Comparison of ENCODE assay signal across 33 cellular contexts in genomic region chr4:5632043-5632440, GRCh38.
"Had no signal": no experiment of that assay in that cellular context is flagged by ENCODE, and none has a peak within 500 bp of the region (broad histone marks: within the 10 kb centered on the region; RNA-seq: fewer than 3 reads in every experiment).

No MANE protein-coding gene starts in this region.

- ATAC-seq: activated naive CD8-positive, alpha-beta T cell treated with anti-CD3 and anti-CD28 coated beads, Interleukin-2, amount 50 U/mL, for 24 hours; Right ventricle myocardium inferior; SK-N-SH treated with all-trans-retinoic acid at 6 μM for 48 hours; T-cell had no signal

- H3K9me3 Mint-ChIP-seq: activated B cell treated with CpG ODN at 0.5 μM for 24 hours; activated CD4-positive, alpha-beta memory T cell treated with anti-CD3 and anti-CD28 coated beads for 36 hours; activated naive CD8-positive, alpha-beta T cell treated with anti-CD3 and anti-CD28 coated beads, Interleukin-2, amount 50 U/mL, for 24 hours; T-cell had no signal

- H3K4me1 Mint-ChIP-seq: activated B cell treated with CpG ODN at 0.5 μM for 24 hours; activated naive CD4-positive, alpha-beta T cell treated with anti-CD3 and anti-CD28 coated beads, Interleukin-2, amount 10 ng/mL, durations not matched to agents 7 days and 5 days; activated naive CD8-positive, alpha-beta T cell treated with anti-CD3 and anti-CD28 coated beads, Interleukin-2, amount 50 U/mL, for 24 hours; T-cell had no signal

- H3K36me3 Mint-ChIP-seq: activated CD4-positive, alpha-beta memory T cell treated with anti-CD3 and anti-CD28 coated beads for 36 hours; activated naive CD4-positive, alpha-beta T cell treated with anti-CD3 and anti-CD28 coated beads, Interleukin-2, amount 10 ng/mL, durations not matched to agents 7 days and 5 days; activated naive CD8-positive, alpha-beta T cell; brain; T-cell had no signal

- H3K4me2 ChIP-seq: PC-9 had no signal

- H3K27me3 ChIP-seq: MG63 had no signal

- H3K27ac Mint-ChIP-seq: activated B cell treated with CpG ODN at 0.5 μM for 24 hours; activated CD4-positive, alpha-beta memory T cell treated with anti-CD3 and anti-CD28 coated beads for 36 hours; activated naive CD4-positive, alpha-beta T cell treated with anti-CD3 and anti-CD28 coated beads, Interleukin-2, amount 10 ng/mL, durations not matched to agents 7 days and 5 days; activated naive CD8-positive, alpha-beta T cell; activated naive CD8-positive, alpha-beta T cell treated with anti-CD3 and anti-CD28 coated beads, Interleukin-2, amount 50 U/mL, for 24 hours; T-cell had no signal

- H3K4me3 ChIP-seq: MG63, PC-9 had no signal

- H3K4me3 Mint-ChIP-seq: activated B cell treated with CpG ODN at 0.5 μM for 24 hours; activated CD4-positive, alpha-beta memory T cell treated with anti-CD3 and anti-CD28 coated beads for 36 hours; activated naive CD4-positive, alpha-beta T cell treated with anti-CD3 and anti-CD28 coated beads, Interleukin-2, amount 10 ng/mL, durations not matched to agents 7 days and 5 days; activated naive CD8-positive, alpha-beta T cell; activated naive CD8-positive, alpha-beta T cell treated with anti-CD3 and anti-CD28 coated beads, Interleukin-2, amount 50 U/mL, for 24 hours; brain; T-cell had no signal

- H2AFZ ChIP-seq: PC-9 had no signal

- DNase-seq: activated B cell treated with CpG ODN at 0.5 μM for 24 hours; activated CD4-positive, alpha-beta memory T cell treated with anti-CD3 and anti-CD28 coated beads for 36 hours; activated CD4-positive, alpha-beta T cell treated with anti-CD3 and anti-CD28 coated beads for 4 hours; activated CD4-positive, alpha-beta T cell treated with anti-CD3 and anti-CD28 coated beads, Interleukin-2, amount 50 U/mL, for 1 hour; activated CD4-positive, CD25-positive, alpha-beta regulatory T cell treated with anti-CD3 and anti-CD28 coated beads, Interleukin-2, amount 50 U/mL, for 72 hours; activated CD8-positive, alpha-beta memory T cell treated with anti-CD3 and anti-CD28 coated beads, Interleukin-2, amount 50 U/mL, for 4 hours; activated effector memory CD4-positive, alpha-beta T cell treated with Interleukin-2 at 50 U/mL for 16 hours; activated naive CD4-positive, alpha-beta T cell treated with anti-CD3 and anti-CD28 coated beads, Interleukin-2, amount 10 ng/mL, durations not matched to agents 7 days and 5 days; activated naive CD8-positive, alpha-beta T cell treated with anti-CD3 and anti-CD28 coated beads, Interleukin-2, amount 50 U/mL, for 24 hours; activated T-cell treated with anti-CD3 and anti-CD28 coated beads for 4 hours; activated T-cell treated with anti-CD3 and anti-CD28 coated beads, Interleukin-2, amount 50 U/mL, for 48 hours; anterior cingulate cortex; central memory CD4-positive, alpha-beta T cell; Kasumi-1; MG63; NCI-H1092; NCI-H1436 treated with DMSO at 0.1 percent for 48 hours; NCI-H1694 treated with DMSO at 0.1 percent for 48 hours; NCI-H2029; NCI-H345; NCI-H524 treated with DMSO at 0.1 percent for 48 hours; PC-9; SIG-M5; T-cell; T-helper 2 cell; T-helper 9 cell had no signal

- FAIRE-seq: RCC 7860 had no signal

- H3K36me3 ChIP-seq: MG63 had no signal

- H3K27ac ChIP-seq: PC-9, RWPE1, VCaP had no signal

- H3K9me3 ChIP-seq: MG63 had no signal

- H3K27me3 Mint-ChIP-seq: activated B cell treated with CpG ODN at 0.5 μM for 24 hours; activated CD4-positive, alpha-beta memory T cell treated with anti-CD3 and anti-CD28 coated beads for 36 hours; activated naive CD4-positive, alpha-beta T cell treated with anti-CD3 and anti-CD28 coated beads, Interleukin-2, amount 10 ng/mL, durations not matched to agents 7 days and 5 days; activated naive CD8-positive, alpha-beta T cell; T-cell had no signal
